In the genomic region with DNA sequence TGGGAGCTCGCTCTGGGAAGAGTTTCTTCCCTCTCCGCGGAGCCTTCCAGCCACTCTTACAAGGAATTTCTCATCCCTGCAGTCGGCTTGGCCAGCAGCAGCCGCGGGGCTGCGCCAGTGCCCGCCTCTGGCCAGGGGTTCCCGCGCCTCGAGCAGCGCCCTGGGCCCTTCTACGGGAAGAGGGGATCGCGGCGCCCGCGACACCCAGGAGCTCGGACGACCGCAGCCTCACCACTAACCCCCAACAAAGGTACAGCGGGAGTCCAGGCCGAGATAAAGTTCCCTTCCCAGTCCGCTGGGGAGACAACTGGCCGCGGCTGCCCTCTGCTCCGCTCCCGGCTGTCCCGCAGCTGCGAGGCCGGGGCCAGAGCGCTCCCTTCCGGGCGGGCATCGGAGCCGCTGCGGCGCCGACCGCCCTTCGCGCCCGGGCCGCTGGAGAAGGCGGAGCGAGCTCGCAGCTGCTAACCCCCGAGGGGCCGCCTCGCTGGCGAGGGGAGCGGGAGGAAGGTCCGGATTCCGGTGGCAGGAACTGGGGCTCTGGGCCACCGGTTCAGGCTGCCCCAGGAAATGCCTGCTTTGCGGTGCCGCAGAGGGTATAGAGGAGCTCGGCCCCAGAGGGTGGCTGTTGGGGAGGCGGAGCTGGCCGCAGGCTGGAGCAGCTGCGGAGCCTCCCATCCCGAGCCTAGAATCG, we compare ENCODE assay signal across 8 cellular contexts. TPM values are rescaled to one million over a fixed set of nuclear protein-coding genes. Genes with fewer than 3 reads are reported as not detected.
DNase-seq lines count a peak whose midpoint lies in the region; ATAC-seq, FAIRE-seq and TF ChIP-seq lines count a peak whose summit lies in the region.

No MANE protein-coding gene starts in this region.

- TF ChIP-seq POLR2A in endothelial cell of umbilical vein (IDR thresholded peaks at IDR 0.05; ENCODE audit: low read depth, low read length), result no peak

- H3K79me2 ChIP-seq in endothelial cell of umbilical vein (ENCODE audit: control insufficient read depth, insufficient read depth, low read length), result no peaks in the 10 kb centered on the region

- H3K36me3 ChIP-seq in endothelial cell of umbilical vein (ENCODE audit: control insufficient read depth in 2 of 2, extremely low read depth in 1 of 2, insufficient read depth in 2 of 2, low read length in 2 of 2) (no peaks in the 10 kb centered on the region), BE2C (no peaks in the 10 kb centered on the region)

- intact Hi-C loops in endothelial cell of umbilical vein (cut with micrococcal nuclease), result no loop called here

- H4K20me1 ChIP-seq in endothelial cell of umbilical vein (replicated peaks; ENCODE audit: control insufficient read depth, extremely low read depth, insufficient read depth, low read length), result no peaks in the 10 kb centered on the region

- no peak overlapping the region for H3K9ac ChIP-seq in endothelial cell of umbilical vein (replicated peaks; ENCODE audit: extremely low read depth, insufficient read depth, low read length)

- no peak overlapping the region for H3K4me3 ChIP-seq in endothelial cell of umbilical vein (replicated peaks in 1 of 3; ENCODE audit: insufficient read depth in 1 of 3, low read depth in 1 of 3, low read length in 3 of 3)
- H3K4me3 ChIP-seq in BE2C (ENCODE audit: low read depth, low read length), result no peak overlapping the region

- peaks cover 74% of the 10 kb centered on the region for H3K27me3 Mint-ChIP-seq in T-helper 2 cell treated with Interferon-gamma antibody and Interleukin-4, amounts not matched to agents 5 μg/mL and 100 μg/mL, for 36 hours (ENCODE audit: low read depth)
- peaks cover 83% of the 10 kb centered on the region for H3K27me3 Mint-ChIP-seq in nephron (ENCODE audit: low read depth)

- BruUV-seq in endothelial cell of umbilical vein (replicated peaks; lab: Mats Ljungman, UMichigan), result no TSS peak

- H3K4me1 ChIP-seq in endothelial cell of umbilical vein (ENCODE audit: control insufficient read depth, extremely low read depth, insufficient read depth, low read length) (peaks cover 21% of the 10 kb centered on the region), BE2C (no peaks in the 10 kb centered on the region)

- H2AFZ ChIP-seq in endothelial cell of umbilical vein (ENCODE audit: low read depth, low read length), result peak overlapping the region; percentile 49

- H3K36me3 Mint-ChIP-seq in T-helper 2 cell treated with Interferon-gamma antibody and Interleukin-4, amounts not matched to agents 5 μg/mL and 100 μg/mL, for 36 hours (ENCODE audit: low read depth), result no peaks in the 10 kb centered on the region
- no peaks in the 10 kb centered on the region for H3K36me3 Mint-ChIP-seq in nephron (ENCODE audit: low read depth)

- FAIRE-seq in endothelial cell of umbilical vein (lab: Jason Lieb, UNC), result no peak

- CTCF ChIA-PET in endothelial cell of umbilical vein (lab: Charles Lee), result interaction anchor here (0.6 to 3.3 kb wide), 6 partner anchors 14 to 703 kb away, joined by 3 to 18 read pairs (median 4); no protein-coding TSS in a partner anchor

- H3K9me3 Mint-ChIP-seq in T-helper 2 cell treated with Interferon-gamma antibody and Interleukin-4, amounts not matched to agents 5 μg/mL and 100 μg/mL, for 36 hours, result no peaks in the 10 kb centered on the region
- no peaks in the 10 kb centered on the region for H3K9me3 Mint-ChIP-seq in nephron

- peak; percentile 2 to 13 (median 4) for DNase-seq in NCI-H1417 (lab: John Stamatoyannopoulos, UW)
- DNase-seq in NCI-H1417 treated with DMSO at 0.1 percent for 48 hours (lab: John Stamatoyannopoulos, UW), result no peak
- peak; percentile 31 for DNase-seq in T-helper 2 cell treated with Interferon-gamma antibody and Interleukin-4, amounts not matched to agents 5 μg/mL and 100 μg/mL, for 36 hours (ENCODE audit: low spot score)
- peak; percentile 11 for DNase-seq in endothelial cell of umbilical vein (ENCODE audit: low read depth, low spot score)
- DNase-seq in BE2C, result no peak

- H3K27ac ChIP-seq in endothelial cell of umbilical vein (ENCODE audit: insufficient read depth, low read depth, low read length), result no peak overlapping the region

- ATAC-seq in HG02884 (IDR thresholded peaks at IDR 0.05; ENCODE audit: unreplicated experiment) (no peak), GM19467 (IDR thresholded peaks at IDR 0.05; ENCODE audit: unreplicated experiment) (no peak)

- no peaks in the 10 kb centered on the region for H3K9me1 ChIP-seq in endothelial cell of umbilical vein (replicated peaks; ENCODE audit: control insufficient read depth, extremely low read depth, insufficient read depth, low read length)

- H3K4me1 Mint-ChIP-seq in T-helper 2 cell treated with Interferon-gamma antibody and Interleukin-4, amounts not matched to agents 5 μg/mL and 100 μg/mL, for 36 hours (ENCODE audit: low read depth), result peaks cover 33% of the 10 kb centered on the region
- peaks cover 42% of the 10 kb centered on the region for H3K4me1 Mint-ChIP-seq in nephron

- H3K4me2 ChIP-seq in endothelial cell of umbilical vein (ENCODE audit: insufficient read depth, low read length), result peak overlapping the region; percentile 52

- TF ChIP-seq CTCF in endothelial cell of umbilical vein (IDR thresholded peaks at IDR 0.05; ENCODE audit: extremely low read depth in 1 of 2, insufficient read depth in 1 of 2, low read depth in 1 of 2, low read length in 2 of 2) (peak; percentile 16 to 17), nephron (IDR thresholded peaks at IDR 0.05; ENCODE audit: unreplicated experiment in 3 of 3) (peak in 2 of 3 experiments; percentile 40 to 64), BE2C (IDR thresholded peaks at IDR 0.05; ENCODE audit: low read depth, low read length) (no peak)

- peak overlapping the region; percentile 75 for H3K4me3 Mint-ChIP-seq in T-helper 2 cell treated with Interferon-gamma antibody and Interleukin-4, amounts not matched to agents 5 μg/mL and 100 μg/mL, for 36 hours
- H3K4me3 Mint-ChIP-seq in nephron, result peak overlapping the region; percentile 75 to 80 (median 76)

- dilution Hi-C loops in endothelial cell of umbilical vein (cut with MboI; ENCODE audit: extremely low pct_ligation_motif_present, low sequenced_read_pairs), result no loop called here

- peaks cover 50 to 73% of the 10 kb centered on the region in 2 experiments for H3K27me3 ChIP-seq in endothelial cell of umbilical vein (ENCODE audit: control insufficient read depth in 2 of 2, insufficient read depth in 2 of 2, low read length in 2 of 2)
- peaks cover 62% of the 10 kb centered on the region for H3K27me3 ChIP-seq in BE2C

- H3K27ac Mint-ChIP-seq in T-helper 2 cell treated with Interferon-gamma antibody and Interleukin-4, amounts not matched to agents 5 μg/mL and 100 μg/mL, for 36 hours, result no peak overlapping the region
- H3K27ac Mint-ChIP-seq in nephron, result no peak overlapping the region

- POLR2A ChIA-PET in endothelial cell of umbilical vein (lab: Charles Lee), result no interaction called here

- H3K9me3 ChIP-seq in endothelial cell of umbilical vein (replicated peaks; ENCODE audit: control insufficient read depth, insufficient read depth, low read length) (no peaks in the 10 kb centered on the region), BE2C (no peaks in the 10 kb centered on the region)

TF ChIP-seq in endothelial cell of umbilical vein, 7 proteins besides CTCF, POLR2A, EP300 and RAD21:
- TF ChIP-seq GATA2 (IDR thresholded peaks at IDR 0.05; ENCODE audit: insufficient read depth, insufficient read length, low read depth, low read length) (no peak), EZH2 (IDR thresholded peaks at IDR 0.05; ENCODE audit: borderline replicate concordance, low read depth, low read length, severe bottlenecking) (no peak), POLR2AphosphoS5 (IDR thresholded peaks at IDR 0.05; ENCODE audit: insufficient read depth, low read depth, low read length) (no peak), MYC (IDR thresholded peaks at IDR 0.05; ENCODE audit: low read depth, low read length) (no peak), JUN (IDR thresholded peaks at IDR 0.05; ENCODE audit: borderline replicate concordance, insufficient read depth, insufficient read length, low read depth) (no peak), MAX (IDR thresholded peaks at IDR 0.05; ENCODE audit: insufficient read depth, insufficient read length) (no peak), FOS (IDR thresholded peaks at IDR 0.05; ENCODE audit: borderline replicate concordance, insufficient read depth, low read length) (no peak)

RNA-seq across cellular contexts. Expression of gene HS3ST3B1, which starts 3.6 kb away (rescaled TPM):
- not detected in 2 replicates for total RNA-seq in endothelial cell of umbilical vein
- polyA plus RNA-seq in endothelial cell of umbilical vein, result not detected in 2 replicates
- not detected in 2 replicates for polyA plus RNA-seq in endothelial cell of umbilical vein (2011; cell fraction: cytosol; rRNA removed)
- polyA plus RNA-seq in endothelial cell of umbilical vein (2011; cell fraction: nucleus; rRNA removed), result not detected in 2 replicates
- not detected in 2 replicates for polyA plus RNA-seq in endothelial cell of umbilical vein (2012)
- 0.12 TPM in 1 of 2 replicates, not detected in the other for polyA minus RNA-seq in endothelial cell of umbilical vein
- not detected for polyA minus RNA-seq in endothelial cell of umbilical vein (2011; cell fraction: cytosol; rRNA and poly(A)+ RNA removed)
- not detected in 2 replicates for polyA minus RNA-seq in endothelial cell of umbilical vein (2011; cell fraction: nucleus; rRNA and poly(A)+ RNA removed)
- polyA plus RNA-seq in BE2C (2012; ENCODE audit: insufficient read depth, insufficient read length, low read depth), result 0.22 TPM

Comparison
In these comparisons a context has a peak if more than half of its experiments do, and no peak if none do; other contexts are left out.
1. DNase-seq: peak in NCI-H1417 (3 of 3), T-helper 2 cell treated with Interferon-gamma antibody and Interleukin-4, amounts not matched to agents 5 μg/mL and 100 μg/mL, for 36 hours (single experiment) and endothelial cell of umbilical vein (single experiment); none in NCI-H1417 treated with DMSO at 0.1 percent for 48 hours (single experiment) and BE2C (single experiment).